Comparison of ENCODE assay signal across 8 cellular contexts in genomic region chr14:24051162-24051788, GRCh38. TPM values are rescaled to one million over a fixed set of nuclear protein-coding genes. Genes with fewer than 3 reads are reported as not detected.
DNase-seq lines count a peak whose midpoint lies in the region.

No MANE protein-coding gene starts in this region.

- H3K36me3 ChIP-seq in mesenchymal stem cell (ENCODE audit: control insufficient read depth in 1 of 2, insufficient read depth in 2 of 2, low read depth in 1 of 2, low read length in 2 of 2): no peaks in the 10 kb centered on the region

- no peak overlapping the region for H2BK120ac ChIP-seq in mesenchymal stem cell (ENCODE audit: low read depth, low read length)

- peak overlapping the region; percentile 79 for H3K9ac ChIP-seq in mesenchymal stem cell (ENCODE audit: low read length)

- H3K14ac ChIP-seq in mesenchymal stem cell (ENCODE audit: low read length in 2 of 2): no peak overlapping the region

- H4K8ac ChIP-seq in mesenchymal stem cell (ENCODE audit: low read length): peak overlapping the region; percentile 81

- no peak overlapping the region for H4K91ac ChIP-seq in mesenchymal stem cell (ENCODE audit: low read length)

- H3K9me3 ChIP-seq in mesenchymal stem cell (ENCODE audit: control insufficient read depth, low read length): no peaks in the 10 kb centered on the region

- peak overlapping the region; percentile 66 for H3K4me3 ChIP-seq in Jurkat, Clone E6-1 (ENCODE audit: low read length)
- peak overlapping the region; percentile 61 to 83 for H3K4me3 ChIP-seq in mesenchymal stem cell (ENCODE audit: insufficient read depth in 1 of 2, low read depth in 1 of 2, low read length in 2 of 2)

- peak overlapping the region; percentile 41 to 61 for H3K18ac ChIP-seq in mesenchymal stem cell (ENCODE audit: low read depth in 1 of 2, low read length in 2 of 2)

- DNase-seq in DMS79 (lab: John Stamatoyannopoulos, UW) (peak; percentile 50), DMS79 treated with DMSO at 0.1 percent for 48 hours (lab: John Stamatoyannopoulos, UW) (no peak), caudate nucleus (lab: John Stamatoyannopoulos, UW) (peak in 35 of 61 donors; percentile 16 to 75 (median 54)), mesenchymal stem cell (no peak), ureter (ENCODE audit: low spot score) (peak; percentile 48), NCI-H1417 treated with DMSO at 0.1 percent for 48 hours (lab: John Stamatoyannopoulos, UW) (no peak), NCI-H524 treated with DMSO at 0.1 percent for 48 hours (lab: John Stamatoyannopoulos, UW) (no peak)
- no peak for DNase-seq in Jurkat, Clone E6-1 (ENCODE audit: low read depth, low spot score)

- H2AFZ ChIP-seq in mesenchymal stem cell (ENCODE audit: low read depth, low read length): peak overlapping the region; percentile 88

- H2BK12ac ChIP-seq in mesenchymal stem cell (ENCODE audit: low read length in 2 of 2): peak overlapping the region in 1 of 2 experiments; percentile 60

- WGBS in mesenchymal stem cell: 18% methylated on average over 11 of the region's 20 CpGs

- H3K4ac ChIP-seq in mesenchymal stem cell (ENCODE audit: low read depth in 1 of 2, low read length in 2 of 2): no peak overlapping the region

- H3K27me3 ChIP-seq in mesenchymal stem cell (ENCODE audit: control insufficient read depth in 1 of 2, insufficient read depth in 1 of 2, low read length in 2 of 2): peaks cover 46 to 74% of the 10 kb centered on the region in 2 experiments

- no peaks in the 10 kb centered on the region for H3K79me1 ChIP-seq in mesenchymal stem cell (replicated peaks; ENCODE audit: low read length, poor library complexity, severe bottlenecking)

- H3K27ac ChIP-seq in caudate nucleus (ENCODE audit: low read depth, low read length) (peak overlapping the region; percentile 78), mesenchymal stem cell (ENCODE audit: low read length, poor library complexity, severe bottlenecking) (no peak overlapping the region)

- H2BK5ac ChIP-seq in mesenchymal stem cell (ENCODE audit: low read depth, low read length, poor library complexity, severe bottlenecking): no peak overlapping the region

- H2BK15ac ChIP-seq in mesenchymal stem cell (ENCODE audit: low read depth, poor library complexity, severe bottlenecking): peak overlapping the region; percentile 67

- H3K4me1 ChIP-seq in mesenchymal stem cell (ENCODE audit: control insufficient read depth, insufficient read depth, low read depth, low read length): peaks cover 13% of the 10 kb centered on the region

- H3K4me2 ChIP-seq in mesenchymal stem cell (ENCODE audit: low read length, poor library complexity, severe bottlenecking): peak overlapping the region; percentile 97

- H3K23ac ChIP-seq in mesenchymal stem cell (ENCODE audit: low read length in 2 of 2): no peak overlapping the region

- no peak overlapping the region for H2AK5ac ChIP-seq in mesenchymal stem cell (ENCODE audit: low read length, severe bottlenecking)

RNA-seq across cellular contexts. Expression of gene CARMIL3, which starts 0.5 kb away (rescaled TPM):
- 3.2 TPM for polyA plus RNA-seq in Jurkat, Clone E6-1 (2012; ENCODE audit: insufficient read depth, insufficient read length)
- 0.04 TPM for polyA plus RNA-seq in mesenchymal stem cell (2013, experiment 1 of 2)
- polyA plus RNA-seq in mesenchymal stem cell (2013, experiment 2 of 2): 0.01 TPM
- total RNA-seq in ureter: 1.3 TPM

RNA-seq across cellular contexts. Expression of gene CPNE6, which starts 20.1 kb away (rescaled TPM):
- polyA plus RNA-seq in Jurkat, Clone E6-1 (2012; ENCODE audit: insufficient read depth, insufficient read length): not detected
- not detected for polyA plus RNA-seq in mesenchymal stem cell (2013, experiment 1 of 2)
- not detected for polyA plus RNA-seq in mesenchymal stem cell (2013, experiment 2 of 2)
- total RNA-seq in ureter: 1.5 TPM

RNA-seq across cellular contexts. Expression of gene PCK2, which starts 42.8 kb away (rescaled TPM):
- 19.9 TPM for polyA plus RNA-seq in Jurkat, Clone E6-1 (2012; ENCODE audit: insufficient read depth, insufficient read length)
- polyA plus RNA-seq in mesenchymal stem cell (2013, experiment 1 of 2): 37.0 TPM
- polyA plus RNA-seq in mesenchymal stem cell (2013, experiment 2 of 2): 35.2 TPM
- 116 TPM for total RNA-seq in ureter

Comparison
In these comparisons a context has a peak if more than half of its experiments do, and no peak if none do; other contexts are left out.
1. DNase-seq: peak in DMS79 (single experiment), caudate nucleus (35 of 61) and ureter (single experiment); none in DMS79 treated with DMSO at 0.1 percent for 48 hours (single experiment), Jurkat, Clone E6-1 (single experiment), mesenchymal stem cell (single experiment), NCI-H1417 treated with DMSO at 0.1 percent for 48 hours (single experiment) and NCI-H524 treated with DMSO at 0.1 percent for 48 hours (single experiment).